ENCODE assay signal across 20 cellular contexts in the genomic region with DNA sequence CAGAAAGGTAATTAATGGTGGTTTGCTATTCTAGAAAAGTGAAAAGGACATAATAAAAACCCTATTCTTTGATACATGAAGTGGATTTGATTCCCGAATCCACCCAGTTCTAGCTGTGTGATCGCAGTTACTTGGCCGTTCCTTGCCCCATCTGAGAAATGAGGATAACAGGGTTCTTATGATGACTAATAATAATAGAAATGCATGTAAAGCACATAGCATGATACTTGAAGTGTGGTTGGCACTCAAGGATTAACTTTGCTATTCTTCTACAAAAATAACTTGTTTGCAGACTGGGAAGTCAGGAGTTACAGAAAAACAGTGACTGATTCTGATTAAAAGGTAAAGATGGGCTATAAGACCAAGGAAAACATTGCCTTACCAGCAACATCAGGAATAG.
"Had no signal": no experiment of that assay in that cellular context is flagged by ENCODE, and none has a peak within 500 bp of the region (broad histone marks: within the 10 kb centered on the region; RNA-seq: fewer than 3 reads in every experiment).

No MANE protein-coding gene starts in this region.

- H3K4me3 ChIP-seq: esophagus muscularis mucosa, gastroesophageal sphincter, heart right ventricle, suprapubic skin, transverse colon, uterus had no signal

- H3K27me3 Mint-ChIP-seq: activated naive CD4-positive, alpha-beta T cell treated with anti-CD3 and anti-CD28 coated beads, Interleukin-2, amount 50 U/mL, for 24 hours had no signal

- H3K9me3 Mint-ChIP-seq: activated naive CD4-positive, alpha-beta T cell treated with anti-CD3 and anti-CD28 coated beads, Interleukin-2, amount 50 U/mL, for 24 hours; immature natural killer cell; natural killer cell had no signal

- H3K27ac Mint-ChIP-seq: activated naive CD4-positive, alpha-beta T cell treated with anti-CD3 and anti-CD28 coated beads, Interleukin-2, amount 50 U/mL, for 24 hours; natural killer cell had no signal

- H3K4me1 Mint-ChIP-seq: immature natural killer cell had no signal

- H3K27me3 ChIP-seq: esophagus muscularis mucosa, gastroesophageal sphincter, heart right ventricle, neutrophil, suprapubic skin, transverse colon, uterus had no signal

- H3K36me3 ChIP-seq: uterus had no signal

- H3K4me3 Mint-ChIP-seq: activated naive CD4-positive, alpha-beta T cell treated with anti-CD3 and anti-CD28 coated beads, Interleukin-2, amount 50 U/mL, for 24 hours; immature natural killer cell; natural killer cell had no signal

- H3K27ac ChIP-seq: esophagus muscularis mucosa, gastroesophageal sphincter, neutrophil, suprapubic skin, transverse colon, uterus had no signal

- ATAC-seq: activated CD4-positive, CD25-positive, alpha-beta regulatory T cell treated with anti-CD3 and anti-CD28 coated beads, Interleukin-2, amount 50 U/mL, for 24 hours; gastroesophageal sphincter; heart right ventricle; natural killer cell had no signal

- H3K9me3 ChIP-seq: esophagus muscularis mucosa, gastroesophageal sphincter, heart right ventricle, neutrophil, suprapubic skin, transverse colon, uterus had no signal

- DNase-seq: activated CD4-positive, alpha-beta T cell treated with anti-CD3 and anti-CD28 coated beads, Interleukin-2, amount 50 U/mL, for 1 hour; activated CD8-positive, alpha-beta memory T cell treated with anti-CD3 and anti-CD28 coated beads, Interleukin-2, amount 50 U/mL, for 4 hours; activated gamma-delta T cell; activated T-cell treated with anti-CD3 and anti-CD28 coated beads, Interleukin-2, amount 50 U/mL, for 48 hours; central memory CD4-positive, alpha-beta T cell; effector memory CD4-positive, alpha-beta T cell; heart right ventricle; immature natural killer cell; mesenchymal stem cell; natural killer cell; stimulated activated CD8-positive, alpha-beta memory T cell treated with anti-CD3 and anti-CD28 coated beads, Interleukin-4, amount 100 ng/mL, for 48 hours; stimulated activated naive CD4-positive, alpha-beta T cell treated with Interleukin-2 at 50 U/mL for 16 hours; transverse colon; uterus had no signal

- H3K4me1 ChIP-seq: esophagus muscularis mucosa, gastroesophageal sphincter, suprapubic skin, transverse colon, uterus had no signal
